ENCODE assay signal across 8 cellular contexts in the genomic region with DNA sequence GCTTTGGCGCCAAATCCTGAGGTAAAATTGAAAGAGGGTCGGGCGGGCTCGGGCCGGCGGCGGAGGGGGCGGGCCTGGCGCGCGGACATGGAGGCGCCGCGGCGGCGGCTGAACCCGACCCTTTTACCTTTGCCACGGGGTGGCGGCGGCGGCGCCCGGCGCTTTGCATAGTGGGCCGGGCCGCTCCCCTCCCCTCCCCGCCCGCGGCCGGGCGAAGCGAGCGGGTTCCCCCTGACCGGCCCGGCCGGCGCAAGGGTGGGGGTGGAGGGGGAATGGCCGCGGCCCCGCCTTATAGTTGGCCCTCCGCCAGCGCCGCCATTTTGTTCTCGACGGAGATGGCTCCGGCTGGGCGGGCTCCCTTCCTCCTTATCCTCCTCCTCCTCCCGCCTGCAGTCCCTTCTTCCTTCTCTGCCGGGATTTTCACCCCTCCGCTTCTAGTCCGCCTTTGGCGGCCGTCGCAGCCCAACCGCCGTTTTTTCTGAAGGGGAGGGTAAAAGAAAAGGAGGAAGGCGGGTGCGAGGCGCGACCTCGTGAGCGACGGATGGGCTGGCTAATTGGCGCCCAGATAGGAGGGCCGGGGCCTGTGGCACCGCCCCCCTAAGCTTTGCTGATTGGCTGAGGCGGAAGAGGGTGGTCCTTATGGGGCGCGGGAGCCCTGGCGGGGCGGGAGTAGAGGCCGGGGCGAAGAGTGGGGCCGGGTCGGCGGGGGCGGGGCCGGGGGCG. TPM values are rescaled to one million over a fixed set of nuclear protein-coding genes. Genes with fewer than 3 reads are reported as not detected.
A peak's percentile ranks its signal among the peaks of the same experiment; 100 is the strongest.
DNase-seq lines count a peak whose midpoint lies in the region; ATAC-seq and TF ChIP-seq lines count a peak whose summit lies in the region.

No MANE protein-coding gene starts in this region.

- H3K27ac Mint-ChIP-seq in activated B cell treated with CpG ODN at 0.5 μM for 24 hours, result peak overlapping the region; percentile 100
- peak overlapping the region; percentile 96 to 100 (median 100) for H3K27ac Mint-ChIP-seq in immature natural killer cell

- DNase-seq in AG08396 (ENCODE audit: low spot score), result peak; percentile 99
- peak; percentile 89 for DNase-seq in NCI-H226
- peak; percentile 96 for DNase-seq in activated B cell treated with CpG ODN at 0.5 μM for 24 hours
- peak; percentile 65 to 99 (median 97) for DNase-seq in caudate nucleus (lab: John Stamatoyannopoulos, UW)
- peak; percentile 96 to 98 (median 97) for DNase-seq in immature natural killer cell
- DNase-seq in smooth muscle cell of the brain vasculature (ENCODE audit: low read depth, low spot score), result peak; percentile 94

- CTCF ChIA-PET in activated B cell treated with CpG ODN at 0.5 μM for 24 hours (lab: Charles Lee), result interaction anchor here (1.0 kb wide), 1 partner anchor 103 kb away, joined by 3 read pairs; no protein-coding TSS in a partner anchor

- intact Hi-C loops in activated B cell treated with CpG ODN at 0.5 μM for 24 hours (cut with micrococcal nuclease), result loop anchor here (1.0 to 10.0 kb wide), 16 partner anchors 11 to 1317 kb away; a partner anchor contains a TSS

- no peak for TF ChIP-seq CTCF in activated B cell treated with CpG ODN at 0.5 μM for 24 hours (IDR thresholded peaks at IDR 0.05)

- peaks cover 49% of the 10 kb centered on the region for H3K36me3 Mint-ChIP-seq in activated B cell treated with CpG ODN at 0.5 μM for 24 hours (ENCODE audit: low read depth)
- peaks cover 4 to 10% (median 4%) of the 10 kb centered on the region in 3 donors for H3K36me3 Mint-ChIP-seq in immature natural killer cell

- H3K4me3 Mint-ChIP-seq in activated B cell treated with CpG ODN at 0.5 μM for 24 hours, result peak overlapping the region; percentile 99
- peak overlapping the region; percentile 97 to 100 (median 100) for H3K4me3 Mint-ChIP-seq in immature natural killer cell

- H3K27ac ChIP-seq in caudate nucleus (ENCODE audit: low read depth, low read length), result peak overlapping the region; percentile 100

- ATAC-seq in GM19023 (IDR thresholded peaks at IDR 0.05; ENCODE audit: unreplicated experiment), result peak; percentile 90
- ATAC-seq in HG03196 (IDR thresholded peaks at IDR 0.05; ENCODE audit: unreplicated experiment), result peak; percentile 84
- peak; percentile 88 for ATAC-seq in activated B cell treated with CpG ODN at 0.5 μM for 24 hours (ENCODE audit: low read depth)

- H3K4me1 Mint-ChIP-seq in activated B cell treated with CpG ODN at 0.5 μM for 24 hours (peaks cover 55% of the 10 kb centered on the region), immature natural killer cell (peaks cover 38 to 65% of the 10 kb centered on the region in 2 donors)

- no peaks in the 10 kb centered on the region for H3K27me3 Mint-ChIP-seq in activated B cell treated with CpG ODN at 0.5 μM for 24 hours
- peaks cover 5 to 14% (median 12%) of the 10 kb centered on the region in 3 donors for H3K27me3 Mint-ChIP-seq in immature natural killer cell (ENCODE audit: low read depth in 3 of 3)

- H3K9me3 Mint-ChIP-seq in activated B cell treated with CpG ODN at 0.5 μM for 24 hours (no peaks in the 10 kb centered on the region), immature natural killer cell (no peaks in the 10 kb centered on the region)

- POLR2A ChIA-PET in activated B cell treated with CpG ODN at 0.5 μM for 24 hours (lab: Charles Lee), result interaction anchor here (0.6 to 1.9 kb wide), 19 partner anchors 9 to 1936 kb away, joined by 3 to 12 read pairs (median 4); a partner anchor contains a TSS

RNA-seq across cellular contexts. Expression of a gene that starts 0.7 kb away (rescaled TPM):
- 55.0 and 55.4 TPM in 2 replicates for total RNA-seq in activated B cell treated with CpG ODN at 0.5 μM for 24 hours
- 10 to 100 TPM in 2 of 3 donors, 1 to 10 TPM in 1; 6.0 to 23.7 (median 10.5) TPM for polyA plus RNA-seq in immature natural killer cell

Comparison
In these comparisons a context has a peak if more than half of its experiments do, and no peak if none do; other contexts are left out.
1. Peak in every context shown above with its lines: DNase-seq, ATAC-seq and H3K27ac ChIP-seq.